1 cellular context compared by ENCODE assay signal in genomic region chr12:75478395-75478794, GRCh38.
TF ChIP-seq lines count a peak whose summit lies in the region.

No MANE protein-coding gene starts in this region.

TF ChIP-seq in GM12878, 131 proteins besides CTCF, POLR2A, EP300 and RAD21 (continued from another document and continues in another):
- TF ChIP-seq, protein P1, sequence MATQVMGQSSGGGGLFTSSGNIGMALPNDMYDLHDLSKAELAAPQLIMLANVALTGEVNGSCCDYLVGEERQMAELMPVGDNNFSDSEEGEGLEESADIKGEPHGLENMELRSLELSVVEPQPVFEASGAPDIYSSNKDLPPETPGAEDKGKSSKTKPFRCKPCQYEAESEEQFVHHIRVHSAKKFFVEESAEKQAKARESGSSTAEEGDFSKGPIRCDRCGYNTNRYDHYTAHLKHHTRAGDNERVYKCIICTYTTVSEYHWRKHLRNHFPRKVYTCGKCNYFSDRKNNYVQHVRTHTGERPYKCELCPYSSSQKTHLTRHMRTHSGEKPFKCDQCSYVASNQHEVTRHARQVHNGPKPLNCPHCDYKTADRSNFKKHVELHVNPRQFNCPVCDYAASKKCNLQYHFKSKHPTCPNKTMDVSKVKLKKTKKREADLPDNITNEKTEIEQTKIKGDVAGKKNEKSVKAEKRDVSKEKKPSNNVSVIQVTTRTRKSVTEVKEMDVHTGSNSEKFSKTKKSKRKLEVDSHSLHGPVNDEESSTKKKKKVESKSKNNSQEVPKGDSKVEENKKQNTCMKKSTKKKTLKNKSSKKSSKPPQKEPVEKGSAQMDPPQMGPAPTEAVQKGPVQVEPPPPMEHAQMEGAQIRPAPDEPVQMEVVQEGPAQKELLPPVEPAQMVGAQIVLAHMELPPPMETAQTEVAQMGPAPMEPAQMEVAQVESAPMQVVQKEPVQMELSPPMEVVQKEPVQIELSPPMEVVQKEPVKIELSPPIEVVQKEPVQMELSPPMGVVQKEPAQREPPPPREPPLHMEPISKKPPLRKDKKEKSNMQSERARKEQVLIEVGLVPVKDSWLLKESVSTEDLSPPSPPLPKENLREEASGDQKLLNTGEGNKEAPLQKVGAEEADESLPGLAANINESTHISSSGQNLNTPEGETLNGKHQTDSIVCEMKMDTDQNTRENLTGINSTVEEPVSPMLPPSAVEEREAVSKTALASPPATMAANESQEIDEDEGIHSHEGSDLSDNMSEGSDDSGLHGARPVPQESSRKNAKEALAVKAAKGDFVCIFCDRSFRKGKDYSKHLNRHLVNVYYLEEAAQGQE (IDR thresholded peaks at IDR 0.05; ENCODE audit: low read depth, low read length), result no peak
- TF ChIP-seq ZSCAN29 (IDR thresholded peaks at IDR 0.05), result no peak
- TF ChIP-seq, protein P2, sequence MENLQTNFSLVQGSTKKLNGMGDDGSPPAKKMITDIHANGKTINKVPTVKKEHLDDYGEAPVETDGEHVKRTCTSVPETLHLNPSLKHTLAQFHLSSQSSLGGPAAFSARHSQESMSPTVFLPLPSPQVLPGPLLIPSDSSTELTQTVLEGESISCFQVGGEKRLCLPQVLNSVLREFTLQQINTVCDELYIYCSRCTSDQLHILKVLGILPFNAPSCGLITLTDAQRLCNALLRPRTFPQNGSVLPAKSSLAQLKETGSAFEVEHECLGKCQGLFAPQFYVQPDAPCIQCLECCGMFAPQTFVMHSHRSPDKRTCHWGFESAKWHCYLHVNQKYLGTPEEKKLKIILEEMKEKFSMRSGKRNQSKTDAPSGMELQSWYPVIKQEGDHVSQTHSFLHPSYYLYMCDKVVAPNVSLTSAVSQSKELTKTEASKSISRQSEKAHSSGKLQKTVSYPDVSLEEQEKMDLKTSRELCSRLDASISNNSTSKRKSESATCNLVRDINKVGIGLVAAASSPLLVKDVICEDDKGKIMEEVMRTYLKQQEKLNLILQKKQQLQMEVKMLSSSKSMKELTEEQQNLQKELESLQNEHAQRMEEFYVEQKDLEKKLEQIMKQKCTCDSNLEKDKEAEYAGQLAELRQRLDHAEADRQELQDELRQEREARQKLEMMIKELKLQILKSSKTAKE (IDR thresholded peaks at IDR 0.05; ENCODE audit: low read depth, poor library complexity, severe bottlenecking), result no peak
- TF ChIP-seq YBX1 (IDR thresholded peaks at IDR 0.05), result no peak
- TF ChIP-seq CEBPB (IDR thresholded peaks at IDR 0.05; ENCODE audit: borderline replicate concordance in 1 of 2, low read depth in 2 of 2, low read length in 2 of 2), result peak in 1 of 2 experiments; percentile 68; a peak in 1 of 4 replicates
- no peak for TF ChIP-seq TCF3 (IDR thresholded peaks at IDR 0.05; ENCODE audit: borderline replicate concordance, insufficient read depth, low read depth, low read length)
- TF ChIP-seq KAT2A (conservative IDR thresholded peaks at IDR 0.05; ENCODE audit: control insufficient read depth, low read depth, low read length), result no peak
- TF ChIP-seq, protein P3, sequence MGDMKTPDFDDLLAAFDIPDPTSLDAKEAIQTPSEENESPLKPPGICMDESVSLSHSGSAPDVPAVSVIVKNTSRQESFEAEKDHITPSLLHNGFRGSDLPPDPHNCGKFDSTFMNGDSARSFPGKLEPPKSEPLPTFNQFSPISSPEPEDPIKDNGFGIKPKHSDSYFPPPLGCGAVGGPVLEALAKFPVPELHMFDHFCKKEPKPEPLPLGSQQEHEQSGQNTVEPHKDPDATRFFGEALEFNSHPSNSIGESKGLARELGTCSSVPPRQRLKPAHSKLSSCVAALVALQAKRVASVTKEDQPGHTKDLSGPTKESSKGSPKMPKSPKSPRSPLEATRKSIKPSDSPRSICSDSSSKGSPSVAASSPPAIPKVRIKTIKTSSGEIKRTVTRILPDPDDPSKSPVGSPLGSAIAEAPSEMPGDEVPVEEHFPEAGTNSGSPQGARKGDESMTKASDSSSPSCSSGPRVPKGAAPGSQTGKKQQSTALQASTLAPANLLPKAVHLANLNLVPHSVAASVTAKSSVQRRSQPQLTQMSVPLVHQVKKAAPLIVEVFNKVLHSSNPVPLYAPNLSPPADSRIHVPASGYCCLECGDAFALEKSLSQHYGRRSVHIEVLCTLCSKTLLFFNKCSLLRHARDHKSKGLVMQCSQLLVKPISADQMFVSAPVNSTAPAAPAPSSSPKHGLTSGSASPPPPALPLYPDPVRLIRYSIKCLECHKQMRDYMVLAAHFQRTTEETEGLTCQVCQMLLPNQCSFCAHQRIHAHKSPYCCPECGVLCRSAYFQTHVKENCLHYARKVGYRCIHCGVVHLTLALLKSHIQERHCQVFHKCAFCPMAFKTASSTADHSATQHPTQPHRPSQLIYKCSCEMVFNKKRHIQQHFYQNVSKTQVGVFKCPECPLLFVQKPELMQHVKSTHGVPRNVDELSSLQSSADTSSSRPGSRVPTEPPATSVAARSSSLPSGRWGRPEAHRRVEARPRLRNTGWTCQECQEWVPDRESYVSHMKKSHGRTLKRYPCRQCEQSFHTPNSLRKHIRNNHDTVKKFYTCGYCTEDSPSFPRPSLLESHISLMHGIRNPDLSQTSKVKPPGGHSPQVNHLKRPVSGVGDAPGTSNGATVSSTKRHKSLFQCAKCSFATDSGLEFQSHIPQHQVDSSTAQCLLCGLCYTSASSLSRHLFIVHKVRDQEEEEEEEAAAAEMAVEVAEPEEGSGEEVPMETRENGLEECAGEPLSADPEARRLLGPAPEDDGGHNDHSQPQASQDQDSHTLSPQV (IDR thresholded peaks at IDR 0.05), result no peak
- peak; percentile 66; the same call in 1 of the 2 replicates for TF ChIP-seq NFIC (IDR thresholded peaks at IDR 0.05; ENCODE audit: low read depth, low read length)
- 0 out of 4 replicates have a peak, but pooled peaks of 1 of the 2 experiments have one; percentile 40 for TF ChIP-seq BHLHE40 (IDR thresholded peaks at IDR 0.05; ENCODE audit: borderline replicate concordance in 1 of 2, low read depth in 2 of 2, low read length in 1 of 2)
- peak; percentile 40; the same call in 1 of the 2 replicates for TF ChIP-seq JUNB (IDR thresholded peaks at IDR 0.05)
- TF ChIP-seq ZBTB11 (CRISPR knock-in tag; IDR thresholded peaks at IDR 0.05), result no peak
- no peak for TF ChIP-seq HDGF (IDR thresholded peaks at IDR 0.05)
- no peak for TF ChIP-seq RB1 (IDR thresholded peaks at IDR 0.05; ENCODE audit: borderline replicate concordance)
- TF ChIP-seq POLR2AphosphoS5 (IDR thresholded peaks at IDR 0.05; ENCODE audit: low read length), result no peak
- TF ChIP-seq HDAC6 (IDR thresholded peaks at IDR 0.05; ENCODE audit: unreplicated experiment), result no peak
- TF ChIP-seq MTA3 (IDR thresholded peaks at IDR 0.05; ENCODE audit: borderline replicate concordance, low read length), result no peak
- TF ChIP-seq SIX5 (IDR thresholded peaks at IDR 0.05; ENCODE audit: low read depth, low read length, severe bottlenecking), result no peak
- TF ChIP-seq, protein P4, sequence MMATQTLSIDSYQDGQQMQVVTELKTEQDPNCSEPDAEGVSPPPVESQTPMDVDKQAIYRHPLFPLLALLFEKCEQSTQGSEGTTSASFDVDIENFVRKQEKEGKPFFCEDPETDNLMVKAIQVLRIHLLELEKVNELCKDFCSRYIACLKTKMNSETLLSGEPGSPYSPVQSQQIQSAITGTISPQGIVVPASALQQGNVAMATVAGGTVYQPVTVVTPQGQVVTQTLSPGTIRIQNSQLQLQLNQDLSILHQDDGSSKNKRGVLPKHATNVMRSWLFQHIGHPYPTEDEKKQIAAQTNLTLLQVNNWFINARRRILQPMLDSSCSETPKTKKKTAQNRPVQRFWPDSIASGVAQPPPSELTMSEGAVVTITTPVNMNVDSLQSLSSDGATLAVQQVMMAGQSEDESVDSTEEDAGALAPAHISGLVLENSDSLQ (IDR thresholded peaks at IDR 0.05), result no peak
- TF ChIP-seq, protein P5, sequence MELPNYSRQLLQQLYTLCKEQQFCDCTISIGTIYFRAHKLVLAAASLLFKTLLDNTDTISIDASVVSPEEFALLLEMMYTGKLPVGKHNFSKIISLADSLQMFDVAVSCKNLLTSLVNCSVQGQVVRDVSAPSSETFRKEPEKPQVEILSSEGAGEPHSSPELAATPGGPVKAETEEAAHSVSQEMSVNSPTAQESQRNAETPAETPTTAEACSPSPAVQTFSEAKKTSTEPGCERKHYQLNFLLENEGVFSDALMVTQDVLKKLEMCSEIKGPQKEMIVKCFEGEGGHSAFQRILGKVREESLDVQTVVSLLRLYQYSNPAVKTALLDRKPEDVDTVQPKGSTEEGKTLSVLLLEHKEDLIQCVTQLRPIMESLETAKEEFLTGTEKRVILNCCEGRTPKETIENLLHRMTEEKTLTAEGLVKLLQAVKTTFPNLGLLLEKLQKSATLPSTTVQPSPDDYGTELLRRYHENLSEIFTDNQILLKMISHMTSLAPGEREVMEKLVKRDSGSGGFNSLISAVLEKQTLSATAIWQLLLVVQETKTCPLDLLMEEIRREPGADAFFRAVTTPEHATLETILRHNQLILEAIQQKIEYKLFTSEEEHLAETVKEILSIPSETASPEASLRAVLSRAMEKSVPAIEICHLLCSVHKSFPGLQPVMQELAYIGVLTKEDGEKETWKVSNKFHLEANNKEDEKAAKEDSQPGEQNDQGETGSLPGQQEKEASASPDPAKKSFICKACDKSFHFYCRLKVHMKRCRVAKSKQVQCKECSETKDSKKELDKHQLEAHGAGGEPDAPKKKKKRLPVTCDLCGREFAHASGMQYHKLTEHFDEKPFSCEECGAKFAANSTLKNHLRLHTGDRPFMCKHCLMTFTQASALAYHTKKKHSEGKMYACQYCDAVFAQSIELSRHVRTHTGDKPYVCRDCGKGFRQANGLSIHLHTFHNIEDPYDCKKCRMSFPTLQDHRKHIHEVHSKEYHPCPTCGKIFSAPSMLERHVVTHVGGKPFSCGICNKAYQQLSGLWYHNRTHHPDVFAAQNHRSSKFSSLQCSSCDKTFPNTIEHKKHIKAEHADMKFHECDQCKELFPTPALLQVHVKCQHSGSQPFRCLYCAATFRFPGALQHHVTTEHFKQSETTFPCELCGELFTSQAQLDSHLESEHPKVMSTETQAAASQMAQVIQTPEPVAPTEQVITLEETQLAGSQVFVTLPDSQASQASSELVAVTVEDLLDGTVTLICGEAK (IDR thresholded peaks at IDR 0.05; ENCODE audit: borderline replicate concordance), result no peak
- TF ChIP-seq BMI1 (IDR thresholded peaks at IDR 0.05; ENCODE audit: borderline replicate concordance), result no peak
- no peak for TF ChIP-seq BRCA1 (IDR thresholded peaks at IDR 0.05; ENCODE audit: low read depth, low read length)
- peak; percentile 62 for TF ChIP-seq ATF2 (IDR thresholded peaks at IDR 0.05; ENCODE audit: low read length)
- no peak for TF ChIP-seq STAT1 (conservative IDR thresholded peaks at IDR 0.05)
- peak; percentile 16; the same call in 1 of the 2 replicates for TF ChIP-seq ZNF24 (IDR thresholded peaks at IDR 0.05)
- TF ChIP-seq SPI1 (IDR thresholded peaks at IDR 0.05; ENCODE audit: borderline replicate concordance, insufficient read depth, low read depth, low read length), result peak; percentile 62; the same call in 1 of the 2 replicates
- TF ChIP-seq ZNF207 (IDR thresholded peaks at IDR 0.05; ENCODE audit: borderline replicate concordance), result no peak
- TF ChIP-seq, protein P6, sequence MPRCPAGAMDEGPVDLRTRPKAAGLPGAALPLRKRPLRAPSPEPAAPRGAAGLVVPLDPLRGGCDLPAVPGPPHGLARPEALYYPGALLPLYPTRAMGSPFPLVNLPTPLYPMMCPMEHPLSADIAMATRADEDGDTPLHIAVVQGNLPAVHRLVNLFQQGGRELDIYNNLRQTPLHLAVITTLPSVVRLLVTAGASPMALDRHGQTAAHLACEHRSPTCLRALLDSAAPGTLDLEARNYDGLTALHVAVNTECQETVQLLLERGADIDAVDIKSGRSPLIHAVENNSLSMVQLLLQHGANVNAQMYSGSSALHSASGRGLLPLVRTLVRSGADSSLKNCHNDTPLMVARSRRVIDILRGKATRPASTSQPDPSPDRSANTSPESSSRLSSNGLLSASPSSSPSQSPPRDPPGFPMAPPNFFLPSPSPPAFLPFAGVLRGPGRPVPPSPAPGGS (IDR thresholded peaks at IDR 0.05; ENCODE audit: borderline replicate concordance, insufficient read depth, low read depth, low read length, poor library complexity, severe bottlenecking), result no peak
- no peak for TF ChIP-seq SREBF1 (IDR thresholded peaks at IDR 0.05; ENCODE audit: low read length)
- TF ChIP-seq EZH2 (IDR thresholded peaks at IDR 0.05; ENCODE audit: borderline replicate concordance, control insufficient read depth, low read depth, low read length), result no peak
- TF ChIP-seq ZNF384 (IDR thresholded peaks at IDR 0.05; ENCODE audit: borderline replicate concordance, low read depth, low read length), result no peak
- TF ChIP-seq CHD2 (IDR thresholded peaks at IDR 0.05; ENCODE audit: borderline replicate concordance, low read depth, low read length), result no peak
